In the genomic region with DNA sequence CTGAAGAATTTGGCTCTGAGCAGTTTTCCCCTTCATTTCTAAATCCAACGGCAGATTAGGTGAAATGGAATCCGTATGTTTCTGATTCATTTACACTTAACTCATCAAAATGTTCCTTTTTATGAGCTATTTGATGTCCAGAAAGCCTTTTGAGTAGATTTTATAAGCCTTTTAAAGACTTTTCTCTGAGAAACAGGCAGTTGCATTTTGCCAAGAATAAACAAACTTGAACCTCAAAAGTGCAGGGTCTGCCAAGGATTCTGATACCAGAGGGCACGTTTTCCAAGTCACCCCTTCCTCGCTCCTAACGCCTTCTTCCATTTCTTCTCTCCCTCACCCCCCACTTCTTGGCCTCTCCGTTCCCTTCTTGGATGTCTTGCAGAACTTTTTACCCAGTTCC, we compare ENCODE assay signal across 20 cellular contexts.
A peak's percentile ranks its signal among the peaks of the same experiment; 100 is the strongest.
DNase-seq lines count a peak whose midpoint lies in the region; ATAC-seq and TF ChIP-seq lines count a peak whose summit lies in the region.
"Had no signal": no experiment of that assay in that cellular context is flagged by ENCODE, and none has a peak within 500 bp of the region (broad histone marks: within the 10 kb centered on the region; RNA-seq: fewer than 3 reads in every experiment).

No MANE protein-coding gene starts in this region.

- H3K9me3 Mint-ChIP-seq in mesothelial cell of epicardium, result peaks cover 11% of the 10 kb centered on the region
- H3K9me3 Mint-ChIP-seq in stimulated activated naive B cell treated with anti-CD40 and anti-IgM and Interleukin-4, amounts not matched to agents 10 μg/mL and 1 μg/mL and 100 μg/mL, for 72 hours, result peaks cover 0 to 2% of the 10 kb centered on the region in 2 donors

- no peak for TF ChIP-seq CTCF in PC-3 (conservative IDR thresholded peaks at IDR 0.05; ENCODE audit: low read depth, low read length)
- no peak for TF ChIP-seq CTCF in mesothelial cell of epicardium (IDR thresholded peaks at IDR 0.05; ENCODE audit: unreplicated experiment)

- DNase-seq in EH (ENCODE audit: low read depth) (peak; percentile 27), PC-3 (no peak), mesothelial cell of epicardium (ENCODE audit: low spot score in 2 of 2, unreplicated experiment in 2 of 2) (no peak), left lobe of liver (ENCODE audit: low spot score) (no peak), 8988T (no peak)
- no peak for DNase-seq in stimulated activated naive B cell treated with anti-CD40 and anti-IgM and Interleukin-4, amounts not matched to agents 10 μg/mL and 1 μg/mL and 100 μg/mL, for 72 hours
- DNase-seq: ACHN; AML-193; BE2C; CD4-positive, alpha-beta T cell; CD8-positive, alpha-beta memory T cell; DMS 273 treated with DMSO at 0.1 percent for 48 hours; DMS79; GF-D8; GOT3 had no signal

- H3K9me2 ChIP-seq in PC-3 (replicated peaks; ENCODE audit: low read length), result no peaks in the 10 kb centered on the region

- H3K36me3 ChIP-seq in PC-3 (ENCODE audit: low read depth, low read length), result no peaks in the 10 kb centered on the region
- H3K36me3 ChIP-seq: BE2C; BLaER1 treated with 17β-estradiol and CSF1 and Interleukin-3, amounts not matched to agents 10 nM and 100 nM; HAP-1 had no signal

- no peak overlapping the region for H3K4me3 ChIP-seq in PC-3 (ENCODE audit: low read length)
- H3K4me3 ChIP-seq: A549; BLaER1 treated with 17β-estradiol and CSF1 and Interleukin-3, amounts not matched to agents 10 nM and 100 nM; HAP-1 had no signal

- H3F3A ChIP-seq in PC-3 (ENCODE audit: low read length, unreplicated experiment), result no peaks in the 10 kb centered on the region

- H3K27me3 Mint-ChIP-seq in mesothelial cell of epicardium (ENCODE audit: low read depth), result no peaks in the 10 kb centered on the region
- H3K27me3 Mint-ChIP-seq in stimulated activated naive B cell treated with anti-CD40 and anti-IgM and Interleukin-4, amounts not matched to agents 10 μg/mL and 1 μg/mL and 100 μg/mL, for 72 hours, result peaks cover 0 to 6% of the 10 kb centered on the region in 2 donors
- H3K27me3 Mint-ChIP-seq: CD8-positive, alpha-beta memory T cell had no signal

- intact Hi-C loops in PC-3 (cut with micrococcal nuclease), result no loop called here

- peaks cover 32% of the 10 kb centered on the region for H3K4me1 ChIP-seq in PC-3 (ENCODE audit: insufficient read depth, low read length)
- H3K4me1 ChIP-seq: BE2C; BLaER1 treated with 17β-estradiol and CSF1 and Interleukin-3, amounts not matched to agents 10 nM and 100 nM; HAP-1 had no signal

- H2AFZ ChIP-seq in PC-3 (ENCODE audit: low read length), result 0 out of 2 replicates have a peak overlapping the region, but pooled peaks have one; percentile 24

- H3K9me3 ChIP-seq in PC-3 (ENCODE audit: low read length), result no peaks in the 10 kb centered on the region
- H3K9me3 ChIP-seq: A549; BE2C; BLaER1 treated with 17β-estradiol and CSF1 and Interleukin-3, amounts not matched to agents 10 nM and 100 nM; HAP-1 had no signal

- no TSS peak for BruUV-seq in PC-3 (replicated peaks; lab: Mats Ljungman, UMichigan)

- ATAC-seq in PC-3 (peak; percentile 12; the same call in 1 of the 2 replicates), left lobe of liver (no peak)
- no peak for ATAC-seq in stimulated activated naive B cell treated with anti-CD40 and anti-IgM and Interleukin-4, amounts not matched to agents 10 μg/mL and 1 μg/mL and 100 μg/mL, for 72 hours (replicated peaks)
- ATAC-seq: A549 had no signal

- CTCF ChIA-PET in PC-3 (lab: Charles Lee), result interaction anchor here (0.6 kb wide), 1 partner anchor 878 kb away, joined by 3 read pairs; no protein-coding TSS in a partner anchor

- H3K9ac ChIP-seq in PC-3 (ENCODE audit: low read length), result no peak overlapping the region
- H3K9ac ChIP-seq: BLaER1 treated with 17β-estradiol and CSF1 and Interleukin-3, amounts not matched to agents 10 nM and 100 nM had no signal

- no peaks in the 10 kb centered on the region for H3K27me3 ChIP-seq in PC-3 (ENCODE audit: low read length)
- H3K27me3 ChIP-seq: BE2C; BLaER1 treated with 17β-estradiol and CSF1 and Interleukin-3, amounts not matched to agents 10 nM and 100 nM had no signal

- H3K79me2 ChIP-seq in PC-3 (ENCODE audit: low read length), result no peaks in the 10 kb centered on the region

- peaks cover 3% of the 10 kb centered on the region for H3K36me3 Mint-ChIP-seq in mesothelial cell of epicardium
- no peaks in the 10 kb centered on the region for H3K36me3 Mint-ChIP-seq in stimulated activated naive B cell treated with anti-CD40 and anti-IgM and Interleukin-4, amounts not matched to agents 10 μg/mL and 1 μg/mL and 100 μg/mL, for 72 hours
- H3K36me3 Mint-ChIP-seq: CD14-positive monocyte; CD8-positive, alpha-beta memory T cell had no signal

- no peak overlapping the region for H3K4me3 Mint-ChIP-seq in mesothelial cell of epicardium
- H3K4me3 Mint-ChIP-seq in stimulated activated naive B cell treated with anti-CD40 and anti-IgM and Interleukin-4, amounts not matched to agents 10 μg/mL and 1 μg/mL and 100 μg/mL, for 72 hours, result no peak overlapping the region
- H3K4me3 Mint-ChIP-seq: CD14-positive monocyte; CD4-positive, alpha-beta T cell; CD8-positive, alpha-beta memory T cell had no signal

- peak overlapping the region; percentile 83 for H3K27ac Mint-ChIP-seq in mesothelial cell of epicardium
- no peak overlapping the region for H3K27ac Mint-ChIP-seq in stimulated activated naive B cell treated with anti-CD40 and anti-IgM and Interleukin-4, amounts not matched to agents 10 μg/mL and 1 μg/mL and 100 μg/mL, for 72 hours
- H3K27ac Mint-ChIP-seq: CD14-positive monocyte; CD4-positive, alpha-beta T cell; CD8-positive, alpha-beta memory T cell had no signal

- H4K20me1 ChIP-seq in PC-3 (ENCODE audit: low read length), result no peaks in the 10 kb centered on the region
- H4K20me1 ChIP-seq: BLaER1 treated with 17β-estradiol and CSF1 and Interleukin-3, amounts not matched to agents 10 nM and 100 nM had no signal

- H3K4me1 Mint-ChIP-seq in mesothelial cell of epicardium, result peaks cover 25% of the 10 kb centered on the region
- H3K4me1 Mint-ChIP-seq in stimulated activated naive B cell treated with anti-CD40 and anti-IgM and Interleukin-4, amounts not matched to agents 10 μg/mL and 1 μg/mL and 100 μg/mL, for 72 hours, result no peaks in the 10 kb centered on the region
- H3K4me1 Mint-ChIP-seq: CD14-positive monocyte; CD8-positive, alpha-beta memory T cell had no signal

- H3K4me2 ChIP-seq in PC-3 (ENCODE audit: low read length), result peak overlapping the region; percentile 27
- H3K4me2 ChIP-seq: A549; BLaER1 treated with 17β-estradiol and CSF1 and Interleukin-3, amounts not matched to agents 10 nM and 100 nM had no signal

- POLR2A ChIA-PET in PC-3 (lab: Charles Lee; ENCODE audit: unreplicated experiment), result interaction anchor here (0.6 kb wide), 2 partner anchors 61 to 200 kb away, joined by 3 read pairs; partner anchors contain the start of gene TBX3

- H3K27ac ChIP-seq in PC-3 (ENCODE audit: low read length), result no peak overlapping the region
- H3K27ac ChIP-seq: 22Rv1; A549; BLaER1 treated with 17β-estradiol and CSF1 and Interleukin-3, amounts not matched to agents 10 nM and 100 nM had no signal
